In genomic region chr15:34753236-34753894, GRCh38 we compare ENCODE assay signal across 11 cellular contexts. TPM values are rescaled to one million over a fixed set of nuclear protein-coding genes. Genes with fewer than 3 reads are reported as not detected.
DNase-seq lines count a peak whose midpoint lies in the region; ATAC-seq and TF ChIP-seq lines count a peak whose summit lies in the region.
"Had no signal": no experiment of that assay in that cellular context is flagged by ENCODE, and none has a peak within 500 bp of the region (broad histone marks: within the 10 kb centered on the region; RNA-seq: fewer than 3 reads in every experiment).

No MANE protein-coding gene starts in this region.

- no peak overlapping the region for H3K4me3 Mint-ChIP-seq in activated CD4-positive, alpha-beta memory T cell treated with anti-CD3 and anti-CD28 coated beads for 36 hours

- DNase-seq in AG20443 (ENCODE audit: low spot score) (peak; percentile 83), LHCN-M2 (ENCODE audit: low read depth) (peak; percentile 76), cardiac fibroblast (ENCODE audit: low read depth in 2 of 2) (peak; percentile 58 to 65), left lobe of liver (ENCODE audit: low spot score) (no peak), transverse colon (no peak)
- DNase-seq in activated CD4-positive, alpha-beta memory T cell treated with anti-CD3 and anti-CD28 coated beads for 36 hours, result no peak
- DNase-seq: NK-92 treated with Interleukin-12 subunit alpha and Interleukin-12 subunit beta, amount 100 ng/mL, for 24 hours; stomach had no signal

- TF ChIP-seq CTCF in cardiac fibroblast (IDR thresholded peaks at IDR 0.05; ENCODE audit: low read depth, low read length), result no peak
- TF ChIP-seq CTCF in transverse colon (IDR thresholded peaks at IDR 0.05), result no peak

- POLR2A ChIA-PET in activated CD4-positive, alpha-beta memory T cell treated with anti-CD3 and anti-CD28 coated beads for 36 hours (lab: Charles Lee), result no interaction called here

- no peak overlapping the region for H3K27ac Mint-ChIP-seq in activated CD4-positive, alpha-beta memory T cell treated with anti-CD3 and anti-CD28 coated beads for 36 hours
- H3K27ac Mint-ChIP-seq: activated naive CD4-positive, alpha-beta T cell treated with anti-CD3 and anti-CD28 coated beads, Interleukin-2, amount 50 U/mL, for 24 hours had no signal

- CTCF ChIA-PET in activated CD4-positive, alpha-beta memory T cell treated with anti-CD3 and anti-CD28 coated beads for 36 hours (lab: Charles Lee), result no interaction called here

- TF ChIP-seq EP300 in transverse colon (IDR thresholded peaks at IDR 0.05; ENCODE audit: low read depth), result no peak

- no peaks in the 10 kb centered on the region for H3K36me3 ChIP-seq in transverse colon
- H3K36me3 ChIP-seq: stomach had no signal

- H3K36me3 Mint-ChIP-seq in activated CD4-positive, alpha-beta memory T cell treated with anti-CD3 and anti-CD28 coated beads for 36 hours, result no peaks in the 10 kb centered on the region
- H3K36me3 Mint-ChIP-seq: activated naive CD4-positive, alpha-beta T cell treated with anti-CD3 and anti-CD28 coated beads, Interleukin-2, amount 50 U/mL, for 24 hours had no signal

- H3K27ac ChIP-seq in transverse colon, result no peak overlapping the region
- H3K27ac ChIP-seq: stomach had no signal

- intact Hi-C loops in transverse colon (cut with DNase I; ENCODE audit: low total_unique reads), result no loop called here
- intact Hi-C loops in activated CD4-positive, alpha-beta memory T cell treated with anti-CD3 and anti-CD28 coated beads for 36 hours (cut with micrococcal nuclease), result no loop called here

- H3K9me3 ChIP-seq in transverse colon, result no peaks in the 10 kb centered on the region

- no peak for TF ChIP-seq POLR2A in transverse colon (IDR thresholded peaks at IDR 0.05)

- no peaks in the 10 kb centered on the region for H3K4me1 Mint-ChIP-seq in activated CD4-positive, alpha-beta memory T cell treated with anti-CD3 and anti-CD28 coated beads for 36 hours (ENCODE audit: low read depth)

- in situ Hi-C loops in transverse colon (cut with MboI; ENCODE audit: low pct_ligation_motif_present in 1 of 4, low pct_unique_long_range_greater_than_20kb in 1 of 4, low sequenced_read_pairs in 3 of 4), result no loop called here

- peaks cover 59% of the 10 kb centered on the region for H3K27me3 ChIP-seq in transverse colon

- ATAC-seq in left lobe of liver (peak; percentile 75), HG02970 (IDR thresholded peaks at IDR 0.05; ENCODE audit: low FRiP score, unreplicated experiment) (no peak), HG02973 (IDR thresholded peaks at IDR 0.05; ENCODE audit: unreplicated experiment) (no peak)

- peaks cover 0 to 6% (median 3%) of the 10 kb centered on the region in 4 donors for H3K4me1 ChIP-seq in transverse colon

- H3K27me3 Mint-ChIP-seq in activated CD4-positive, alpha-beta memory T cell treated with anti-CD3 and anti-CD28 coated beads for 36 hours, result peaks cover 45% of the 10 kb centered on the region

- H3K9me3 Mint-ChIP-seq in activated CD4-positive, alpha-beta memory T cell treated with anti-CD3 and anti-CD28 coated beads for 36 hours, result no peaks in the 10 kb centered on the region
- H3K9me3 Mint-ChIP-seq: activated naive CD4-positive, alpha-beta T cell treated with anti-CD3 and anti-CD28 coated beads, Interleukin-2, amount 50 U/mL, for 24 hours had no signal

- 34 to 51% methylated on average over 7 to 11 of the region's 11 CpGs for WGBS in transverse colon (ENCODE audit: low coverage in 1 of 2), 2 donors

- no peak overlapping the region for H3K4me3 ChIP-seq in cardiac fibroblast (replicated peaks in 1 of 2; ENCODE audit: low read depth in 2 of 2, low read length in 2 of 2)
- no peak overlapping the region for H3K4me3 ChIP-seq in transverse colon
- H3K4me3 ChIP-seq: stomach had no signal

RNA-seq across cellular contexts. Expression of gene GJD2, which starts 1.4 kb away (rescaled TPM):
- total RNA-seq in LHCN-M2 (2014; rRNA removed) (0.06 TPM in 1 of 2 replicates, not detected in the other), left lobe of liver (not detected), transverse colon (not detected)
- 0.04 TPM for polyA plus RNA-seq in LHCN-M2 (2012)
- not detected for total RNA-seq in activated CD4-positive, alpha-beta memory T cell treated with anti-CD3 and anti-CD28 coated beads for 36 hours
- polyA plus RNA-seq: stomach had no signal

RNA-seq across cellular contexts. Expression of gene ACTC1, which starts 42.0 kb away (rescaled TPM):
- total RNA-seq in LHCN-M2 (2014; rRNA removed) (634 and 759 TPM in 2 replicates), left lobe of liver (not detected), transverse colon (1 to 10 TPM in 1 of 4 donors, under 1 TPM in 1, not detected in 2; 0.41 to 3.4 TPM)
- 7,967 TPM for polyA plus RNA-seq in LHCN-M2 (2012)
- not detected for total RNA-seq in activated CD4-positive, alpha-beta memory T cell treated with anti-CD3 and anti-CD28 coated beads for 36 hours

Comparison
In these comparisons a context has a peak if more than half of its experiments do, and no peak if none do; other contexts are left out.
1. DNase-seq: peak in AG20443 (single experiment), LHCN-M2 (single experiment) and cardiac fibroblast (2 of 2); none in left lobe of liver (single experiment), transverse colon (single experiment) and activated CD4-positive, alpha-beta memory T cell treated with anti-CD3 and anti-CD28 coated beads for 36 hours (single experiment).
2. RNA of gene ACTC1, which starts 42.0 kb away (total RNA-seq): 634 to 759 TPM in LHCN-M2; 0.41 to 3.4 TPM in transverse colon, not detected in left lobe of liver (single experiment) and not detected in activated CD4-positive, alpha-beta memory T cell treated with anti-CD3 and anti-CD28 coated beads for 36 hours; every median in the first group is over 100 times any median in the second.